14 cellular contexts compared by ENCODE assay signal in the genomic region with DNA sequence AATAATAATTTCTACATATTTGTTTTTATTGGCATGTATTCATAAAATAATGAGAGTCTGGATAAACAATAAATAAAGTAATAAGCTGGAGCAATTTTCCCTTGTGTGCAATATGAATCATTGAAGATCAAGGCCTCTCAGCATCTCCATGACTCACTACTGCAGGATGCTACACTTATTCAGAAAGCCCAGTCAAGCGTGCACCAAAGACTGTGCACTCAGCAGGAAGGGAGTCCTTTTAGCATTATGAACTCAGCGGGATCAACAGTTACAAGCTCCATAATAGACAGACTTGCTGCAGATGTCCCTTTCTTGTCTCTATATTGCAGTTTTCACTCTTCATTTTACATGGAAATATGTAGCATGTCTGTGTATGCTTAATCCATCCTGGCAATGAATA.
A peak's percentile ranks its signal among the peaks of the same experiment; 100 is the strongest.
DNase-seq lines count a peak whose midpoint lies in the region; ATAC-seq and TF ChIP-seq lines count a peak whose summit lies in the region.
"Had no signal": no experiment of that assay in that cellular context is flagged by ENCODE, and none has a peak within 500 bp of the region (broad histone marks: within the 10 kb centered on the region; RNA-seq: fewer than 3 reads in every experiment).

No MANE protein-coding gene starts in this region.

- intact Hi-C loops in left cardiac atrium (cut with DNase I) = no loop called here

- DNase-seq in HCEC 1CT (peak; percentile 76), NCI-H2081 (lab: John Stamatoyannopoulos, UW) (peak; percentile 97 to 100), RPMI7951 (ENCODE audit: low read depth) (peak; percentile 2), medulla oblongata (ENCODE audit: extremely low spot score) (peak; percentile 46), left cardiac atrium (no peak), omental fat pad (ENCODE audit: low spot score) (no peak), T-helper 2 cell (no peak), NCI-H1694 (lab: John Stamatoyannopoulos, UW) (no peak)
- DNase-seq: activated CD4-positive, alpha-beta T cell treated with anti-CD3 and anti-CD28 coated beads for 36 hours; activated effector memory CD4-positive, alpha-beta T cell treated with Interleukin-2 at 50 U/mL for 16 hours; left ventricle myocardium superior; substantia nigra had no signal

- TF ChIP-seq CTCF in omental fat pad (IDR thresholded peaks at IDR 0.05) = no peak

- ATAC-seq in left cardiac atrium = no peak
- ATAC-seq in omental fat pad (ENCODE audit: low FRiP score) = no peak
- ATAC-seq: activated CD4-positive, alpha-beta T cell treated with anti-CD3 and anti-CD28 coated beads for 36 hours; foreskin keratinocyte; GM23338; left ventricle myocardium superior had no signal

Comparison
In these comparisons a context has a peak if more than half of its experiments do, and no peak if none do; other contexts are left out.
1. DNase-seq: peak in HCEC 1CT (single experiment), NCI-H2081 (2 of 2), RPMI7951 (single experiment) and medulla oblongata (single experiment); none in left cardiac atrium (single experiment), omental fat pad (single experiment), T-helper 2 cell (0 of 5) and NCI-H1694 (single experiment).